Comparison of ENCODE assay signal across 1 cellular context in genomic region chr5:38446029-38446522, GRCh38.
TF ChIP-seq lines count a peak whose summit lies in the region.

No MANE protein-coding gene starts in this region.

TF ChIP-seq in WTC11, 78 proteins besides CTCF, POLR2A, EP300 and RAD21 (continued from another document):
- TF ChIP-seq, protein P1, sequence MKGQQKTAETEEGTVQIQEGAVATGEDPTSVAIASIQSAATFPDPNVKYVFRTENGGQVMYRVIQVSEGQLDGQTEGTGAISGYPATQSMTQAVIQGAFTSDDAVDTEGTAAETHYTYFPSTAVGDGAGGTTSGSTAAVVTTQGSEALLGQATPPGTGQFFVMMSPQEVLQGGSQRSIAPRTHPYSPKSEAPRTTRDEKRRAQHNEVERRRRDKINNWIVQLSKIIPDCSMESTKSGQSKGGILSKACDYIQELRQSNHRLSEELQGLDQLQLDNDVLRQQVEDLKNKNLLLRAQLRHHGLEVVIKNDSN (CRISPR knock-in tag; IDR thresholded peaks at IDR 0.05) = no peak
- no peak for TF ChIP-seq EMX1 (CRISPR knock-in tag; IDR thresholded peaks at IDR 0.05)
- TF ChIP-seq E2F1 (CRISPR knock-in tag; IDR thresholded peaks at IDR 0.05) = no peak
- no peak for TF ChIP-seq FOXP4 (CRISPR knock-in tag; IDR thresholded peaks at IDR 0.05)
- TF ChIP-seq SMAD4 (CRISPR knock-in tag; IDR thresholded peaks at IDR 0.05) = no peak
- TF ChIP-seq, protein P2, sequence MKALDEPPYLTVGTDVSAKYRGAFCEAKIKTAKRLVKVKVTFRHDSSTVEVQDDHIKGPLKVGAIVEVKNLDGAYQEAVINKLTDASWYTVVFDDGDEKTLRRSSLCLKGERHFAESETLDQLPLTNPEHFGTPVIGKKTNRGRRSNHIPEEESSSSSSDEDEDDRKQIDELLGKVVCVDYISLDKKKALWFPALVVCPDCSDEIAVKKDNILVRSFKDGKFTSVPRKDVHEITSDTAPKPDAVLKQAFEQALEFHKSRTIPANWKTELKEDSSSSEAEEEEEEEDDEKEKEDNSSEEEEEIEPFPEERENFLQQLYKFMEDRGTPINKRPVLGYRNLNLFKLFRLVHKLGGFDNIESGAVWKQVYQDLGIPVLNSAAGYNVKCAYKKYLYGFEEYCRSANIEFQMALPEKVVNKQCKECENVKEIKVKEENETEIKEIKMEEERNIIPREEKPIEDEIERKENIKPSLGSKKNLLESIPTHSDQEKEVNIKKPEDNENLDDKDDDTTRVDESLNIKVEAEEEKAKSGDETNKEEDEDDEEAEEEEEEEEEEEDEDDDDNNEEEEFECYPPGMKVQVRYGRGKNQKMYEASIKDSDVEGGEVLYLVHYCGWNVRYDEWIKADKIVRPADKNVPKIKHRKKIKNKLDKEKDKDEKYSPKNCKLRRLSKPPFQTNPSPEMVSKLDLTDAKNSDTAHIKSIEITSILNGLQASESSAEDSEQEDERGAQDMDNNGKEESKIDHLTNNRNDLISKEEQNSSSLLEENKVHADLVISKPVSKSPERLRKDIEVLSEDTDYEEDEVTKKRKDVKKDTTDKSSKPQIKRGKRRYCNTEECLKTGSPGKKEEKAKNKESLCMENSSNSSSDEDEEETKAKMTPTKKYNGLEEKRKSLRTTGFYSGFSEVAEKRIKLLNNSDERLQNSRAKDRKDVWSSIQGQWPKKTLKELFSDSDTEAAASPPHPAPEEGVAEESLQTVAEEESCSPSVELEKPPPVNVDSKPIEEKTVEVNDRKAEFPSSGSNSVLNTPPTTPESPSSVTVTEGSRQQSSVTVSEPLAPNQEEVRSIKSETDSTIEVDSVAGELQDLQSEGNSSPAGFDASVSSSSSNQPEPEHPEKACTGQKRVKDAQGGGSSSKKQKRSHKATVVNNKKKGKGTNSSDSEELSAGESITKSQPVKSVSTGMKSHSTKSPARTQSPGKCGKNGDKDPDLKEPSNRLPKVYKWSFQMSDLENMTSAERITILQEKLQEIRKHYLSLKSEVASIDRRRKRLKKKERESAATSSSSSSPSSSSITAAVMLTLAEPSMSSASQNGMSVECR (CRISPR knock-in tag; IDR thresholded peaks at IDR 0.05; ENCODE audit: borderline replicate concordance) = no peak
- TF ChIP-seq ZNF396 (CRISPR knock-in tag; IDR thresholded peaks at IDR 0.05; ENCODE audit: borderline replicate concordance) = no peak
- TF ChIP-seq ZNF138 (CRISPR knock-in tag; conservative IDR thresholded peaks at IDR 0.05) = no peak
- TF ChIP-seq, protein P3, sequence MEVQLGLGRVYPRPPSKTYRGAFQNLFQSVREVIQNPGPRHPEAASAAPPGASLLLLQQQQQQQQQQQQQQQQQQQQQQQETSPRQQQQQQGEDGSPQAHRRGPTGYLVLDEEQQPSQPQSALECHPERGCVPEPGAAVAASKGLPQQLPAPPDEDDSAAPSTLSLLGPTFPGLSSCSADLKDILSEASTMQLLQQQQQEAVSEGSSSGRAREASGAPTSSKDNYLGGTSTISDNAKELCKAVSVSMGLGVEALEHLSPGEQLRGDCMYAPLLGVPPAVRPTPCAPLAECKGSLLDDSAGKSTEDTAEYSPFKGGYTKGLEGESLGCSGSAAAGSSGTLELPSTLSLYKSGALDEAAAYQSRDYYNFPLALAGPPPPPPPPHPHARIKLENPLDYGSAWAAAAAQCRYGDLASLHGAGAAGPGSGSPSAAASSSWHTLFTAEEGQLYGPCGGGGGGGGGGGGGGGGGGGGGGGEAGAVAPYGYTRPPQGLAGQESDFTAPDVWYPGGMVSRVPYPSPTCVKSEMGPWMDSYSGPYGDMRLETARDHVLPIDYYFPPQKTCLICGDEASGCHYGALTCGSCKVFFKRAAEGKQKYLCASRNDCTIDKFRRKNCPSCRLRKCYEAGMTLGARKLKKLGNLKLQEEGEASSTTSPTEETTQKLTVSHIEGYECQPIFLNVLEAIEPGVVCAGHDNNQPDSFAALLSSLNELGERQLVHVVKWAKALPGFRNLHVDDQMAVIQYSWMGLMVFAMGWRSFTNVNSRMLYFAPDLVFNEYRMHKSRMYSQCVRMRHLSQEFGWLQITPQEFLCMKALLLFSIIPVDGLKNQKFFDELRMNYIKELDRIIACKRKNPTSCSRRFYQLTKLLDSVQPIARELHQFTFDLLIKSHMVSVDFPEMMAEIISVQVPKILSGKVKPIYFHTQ (CRISPR knock-in tag; IDR thresholded peaks at IDR 0.05) = no peak
- no peak for TF ChIP-seq MXD4 (CRISPR knock-in tag; IDR thresholded peaks at IDR 0.05; ENCODE audit: borderline replicate concordance)
